24 cellular contexts compared by ENCODE assay signal in genomic region chr9:74736635-74737034, GRCh38.
DNase-seq lines count a peak whose midpoint lies in the region; ATAC-seq, FAIRE-seq and TF ChIP-seq lines count a peak whose summit lies in the region.
"Had no signal": no experiment of that assay in that cellular context is flagged by ENCODE, and none has a peak within 500 bp of the region (broad histone marks: within the 10 kb centered on the region; RNA-seq: fewer than 3 reads in every experiment).

No MANE protein-coding gene starts in this region.

- no peak overlapping the region for H2AFZ ChIP-seq in DND-41 (ENCODE audit: low read depth, low read length)

- no peaks in the 10 kb centered on the region for H4K20me1 ChIP-seq in DND-41 (ENCODE audit: insufficient read depth, low read length)
- H4K20me1 ChIP-seq: BLaER1 had no signal

- TF ChIP-seq CTCF in DND-41 (IDR thresholded peaks at IDR 0.05; ENCODE audit: borderline replicate concordance, extremely low read depth, low read length, poor library complexity, severe bottlenecking), result no peak
- no peak for TF ChIP-seq CTCF in fibroblast of villous mesenchyme (IDR thresholded peaks at IDR 0.05; ENCODE audit: insufficient read depth, low read depth, low read length)
- no peak for TF ChIP-seq CTCF in transverse colon (IDR thresholded peaks at IDR 0.05)

- H3K27ac ChIP-seq in DND-41 (ENCODE audit: low read length), result no peak overlapping the region
- H3K27ac ChIP-seq in transverse colon, result no peak overlapping the region
- H3K27ac ChIP-seq: BLaER1 had no signal

- ATAC-seq in DND-41 (ENCODE audit: insufficient read depth, low read depth) (no peak), HG02870 (IDR thresholded peaks at IDR 0.05; ENCODE audit: unreplicated experiment) (no peak)
- ATAC-seq: GM12878 had no signal

- FAIRE-seq in endometrium (lab: Jason Lieb, UNC) (peak; percentile 100), HTR-8/SVneo (lab: Jason Lieb, UNC) (no peak)
- FAIRE-seq: A204.1, D721Med, GM12878, GM12892, GM18507 had no signal

- no peak overlapping the region for H3K9ac ChIP-seq in DND-41 (ENCODE audit: low read depth, low read length)
- H3K9ac ChIP-seq: BLaER1 had no signal

- peak overlapping the region; percentile 60; the same call in 1 of the 2 replicates for H3K4me2 ChIP-seq in DND-41 (ENCODE audit: insufficient read depth, low read length)
- H3K4me2 ChIP-seq: BLaER1 had no signal

- no peak for TF ChIP-seq POLR2A in transverse colon (IDR thresholded peaks at IDR 0.05)

- no peak for TF ChIP-seq EP300 in transverse colon (IDR thresholded peaks at IDR 0.05; ENCODE audit: low read depth)

- H3K79me2 ChIP-seq in DND-41 (ENCODE audit: insufficient read depth, low read length), result no peaks in the 10 kb centered on the region

- no peak for DNase-seq in DND-41
- peak; percentile 74 for DNase-seq in fibroblast of villous mesenchyme (ENCODE audit: low read depth)
- DNase-seq in transverse colon, result no peak
- no peak for DNase-seq in HTR-8/SVneo (ENCODE audit: insufficient read length, low spot score)
- DNase-seq: 8988T; ACHN; BE2C; C1 segment of cervical spinal cord; Caco-2; Calu3; CD4-positive, alpha-beta memory T cell; CD4-positive, CD25-positive, alpha-beta regulatory T cell; CD8-positive, alpha-beta memory T cell; DMS79 treated with DMSO at 0.1 percent for 48 hours; EL; GDM1 had no signal

- in situ Hi-C loops in transverse colon (cut with MboI; ENCODE audit: low pct_ligation_motif_present in 1 of 4, low pct_unique_long_range_greater_than_20kb in 1 of 4, low sequenced_read_pairs in 3 of 4), result no loop called here

- no peaks in the 10 kb centered on the region for H3K27me3 ChIP-seq in DND-41 (ENCODE audit: insufficient read depth, low read length, poor library complexity)
- no peaks in the 10 kb centered on the region for H3K27me3 ChIP-seq in transverse colon
- H3K27me3 ChIP-seq: BE2C, BLaER1 had no signal

- intact Hi-C loops in transverse colon (cut with DNase I; ENCODE audit: low total_unique reads), result no loop called here

- H3K9me3 ChIP-seq in DND-41 (ENCODE audit: insufficient read depth, low read length, severe bottlenecking), result no peaks in the 10 kb centered on the region
- H3K9me3 ChIP-seq in transverse colon, result no peaks in the 10 kb centered on the region
- H3K9me3 ChIP-seq: BE2C, BLaER1, Caco-2 had no signal

- 58 to 68% methylated on average over 4 of the region's 4 CpGs for WGBS in transverse colon (ENCODE audit: low coverage in 1 of 2), 2 donors

- H3K4me3 ChIP-seq in DND-41 (ENCODE audit: low read depth in 1 of 2, low read length in 2 of 2) (no peak overlapping the region), fibroblast of villous mesenchyme (ENCODE audit: low read depth, low read length) (no peak overlapping the region), transverse colon (no peak overlapping the region)
- H3K4me3 ChIP-seq: BLaER1, GM12878 had no signal

- H3K4me1 ChIP-seq in DND-41 (ENCODE audit: insufficient read depth, low read length), result peaks cover 8% of the 10 kb centered on the region
- H3K4me1 ChIP-seq in transverse colon, result no peaks in the 10 kb centered on the region
- H3K4me1 ChIP-seq: BE2C, BLaER1, Caco-2 had no signal

- H3K36me3 ChIP-seq in DND-41 (ENCODE audit: insufficient read depth, low read length) (no peaks in the 10 kb centered on the region), transverse colon (no peaks in the 10 kb centered on the region)
- H3K36me3 ChIP-seq: BE2C, BLaER1 had no signal
